Comparison of ENCODE assay signal across 19 cellular contexts in genomic region chr5:57844410-57844809, GRCh38.
A peak's percentile ranks its signal among the peaks of the same experiment; 100 is the strongest.
DNase-seq lines count a peak whose midpoint lies in the region; ATAC-seq and TF ChIP-seq lines count a peak whose summit lies in the region.
"Had no signal": no experiment of that assay in that cellular context is flagged by ENCODE, and none has a peak within 500 bp of the region (broad histone marks: within the 10 kb centered on the region; RNA-seq: fewer than 3 reads in every experiment).

No MANE protein-coding gene starts in this region.

- intact Hi-C loops in heart right ventricle (cut with DNase I), result loop anchor here in 1 of 10 donors (5.0 kb wide), 1 partner anchor 228 kb away; no protein-coding TSS in a partner anchor
- intact Hi-C loops in Right ventricle myocardium inferior (cut with DNase I), result no loop called here
- intact Hi-C loops in left ventricle myocardium superior (cut with micrococcal nuclease), result no loop called here
- intact Hi-C loops in breast epithelium (cut with DNase I; ENCODE audit: low total_unique reads), result no loop called here

- no peak for TF ChIP-seq CTCF in heart right ventricle (IDR thresholded peaks at IDR 0.05)
- TF ChIP-seq CTCF in breast epithelium (IDR thresholded peaks at IDR 0.05), result no peak
- TF ChIP-seq CTCF in HFFc6 (IDR thresholded peaks at IDR 0.05), result no peak

- peak; percentile 41 to 77 for DNase-seq in heart right ventricle
- no peak for DNase-seq in Right ventricle myocardium inferior (ENCODE audit: missing footprints)
- peak; percentile 92 for DNase-seq in dermis blood vessel endothelial cell
- DNase-seq in left ventricle myocardium superior, result peak; percentile 39
- DNase-seq in breast epithelium (ENCODE audit: low spot score in 2 of 2), result no peak
- DNase-seq in activated CD8-positive, alpha-beta memory T cell treated with anti-CD3 and anti-CD28 coated beads for 24 hours, result no peak
- no peak for DNase-seq in HFFc6
- DNase-seq: EL, GF-D8, Kasumi-1, NCI-H1417 treated with DMSO at 0.1 percent for 48 hours, NCI-H187, NCI-H774, Peyer's patch had no signal

- H3K27me3 ChIP-seq in heart right ventricle (no peaks in the 10 kb centered on the region), subcutaneous abdominal adipose tissue (ENCODE audit: control insufficient read depth in 5 of 5, insufficient read depth in 4 of 5, low read length in 5 of 5) (no peaks in the 10 kb centered on the region), breast epithelium (no peaks in the 10 kb centered on the region)
- H3K27me3 ChIP-seq: Peyer's patch, SJSA1 had no signal

- H3K4me1 ChIP-seq in heart right ventricle (peaks cover 0 to 53% (median 20%) of the 10 kb centered on the region in 9 donors), subcutaneous abdominal adipose tissue (ENCODE audit: control insufficient read depth in 5 of 5, insufficient read depth in 5 of 5, low read length in 5 of 5) (peaks cover 2 to 26% (median 12%) of the 10 kb centered on the region in 5 donors), breast epithelium (no peaks in the 10 kb centered on the region)
- H3K4me1 ChIP-seq: Peyer's patch had no signal

- no peak overlapping the region for H3K9ac ChIP-seq in subcutaneous abdominal adipose tissue (ENCODE audit: low read length in 5 of 5)

- no peak overlapping the region for H3K4me3 Mint-ChIP-seq in HFFc6
- H3K4me3 Mint-ChIP-seq: B cell, CD14-positive monocyte had no signal

- no peak overlapping the region for H3K27ac Mint-ChIP-seq in HFFc6
- H3K27ac Mint-ChIP-seq: B cell had no signal

- H3K4me3 ChIP-seq in heart right ventricle (no peak overlapping the region), subcutaneous abdominal adipose tissue (ENCODE audit: low read depth in 1 of 5, low read length in 5 of 5) (no peak overlapping the region), breast epithelium (no peak overlapping the region)
- H3K4me3 ChIP-seq: A549, Peyer's patch, SJSA1 had no signal

- H3K27ac ChIP-seq in heart right ventricle, result peak overlapping the region in 6 of 10 donors; percentile 9 to 77 (median 54)
- H3K27ac ChIP-seq in subcutaneous abdominal adipose tissue (ENCODE audit: low read depth, low read length), result peak overlapping the region; percentile 43
- H3K27ac ChIP-seq in breast epithelium, result no peak overlapping the region
- H3K27ac ChIP-seq: Peyer's patch, SJSA1 had no signal

- peaks cover 10% of the 10 kb centered on the region for H3K36me3 Mint-ChIP-seq in HFFc6 (ENCODE audit: low read depth)
- H3K36me3 Mint-ChIP-seq: CD14-positive monocyte had no signal

- H3K27me3 Mint-ChIP-seq in HFFc6 (ENCODE audit: insufficient read depth), result peaks cover 3% of the 10 kb centered on the region
- H3K27me3 Mint-ChIP-seq: B cell had no signal

- ATAC-seq in heart right ventricle (peak; percentile 41 to 93 (median 78)), Right ventricle myocardium inferior (no peak), left ventricle myocardium superior (peak; percentile 68)
- ATAC-seq: A549 had no signal

- WGBS in heart right ventricle, 2 donors, result 63 to 75% methylated on average over 2 of the region's 2 CpGs

- peaks cover 59% of the 10 kb centered on the region for H3K4me1 Mint-ChIP-seq in HFFc6 (ENCODE audit: low read depth)
- H3K4me1 Mint-ChIP-seq: B cell, CD14-positive monocyte had no signal

- no peak for TF ChIP-seq POLR2A in breast epithelium (IDR thresholded peaks at IDR 0.05)

- H3K36me3 ChIP-seq in heart right ventricle (no peaks in the 10 kb centered on the region), subcutaneous abdominal adipose tissue (ENCODE audit: control insufficient read depth in 5 of 5, insufficient read depth in 5 of 5, low read length in 5 of 5) (no peaks in the 10 kb centered on the region), breast epithelium (no peaks in the 10 kb centered on the region)
- H3K36me3 ChIP-seq: Peyer's patch, SJSA1 had no signal

- no peaks in the 10 kb centered on the region for H3K9me3 Mint-ChIP-seq in HFFc6

- H3K9me3 ChIP-seq in heart right ventricle (no peaks in the 10 kb centered on the region), subcutaneous abdominal adipose tissue (ENCODE audit: control insufficient read depth in 5 of 5, low read length in 5 of 5) (no peaks in the 10 kb centered on the region), breast epithelium (no peaks in the 10 kb centered on the region)
- H3K9me3 ChIP-seq: A549, Peyer's patch, SJSA1 had no signal

Comparison
In these comparisons a context has a peak if more than half of its experiments do, and no peak if none do; other contexts are left out.
1. DNase-seq: peak in heart right ventricle (2 of 2), dermis blood vessel endothelial cell (single experiment) and left ventricle myocardium superior (single experiment); none in Right ventricle myocardium inferior (single experiment), breast epithelium (0 of 2), activated CD8-positive, alpha-beta memory T cell treated with anti-CD3 and anti-CD28 coated beads for 24 hours (single experiment) and HFFc6 (single experiment).
2. H3K27ac ChIP-seq: peak in heart right ventricle (6 of 10) and subcutaneous abdominal adipose tissue (single experiment); none in breast epithelium (0 of 2).